In genomic region chr1:233670363-233670762, GRCh38 we compare ENCODE assay signal across 2 cellular contexts. TPM values are rescaled to one million over a fixed set of nuclear protein-coding genes. Genes with fewer than 3 reads are reported as not detected.
"Had no signal": no experiment of that assay in that cellular context is flagged by ENCODE, and none has a peak within 500 bp of the region (broad histone marks: within the 10 kb centered on the region; RNA-seq: fewer than 3 reads in every experiment).

No MANE protein-coding gene starts in this region.

RNA-seq across cellular contexts. Expression of gene KCNK1, which starts 56.5 kb away (rescaled TPM):
- total RNA-seq: LHCN-M2, SJSA1 had no signal
